8 cellular contexts compared by ENCODE assay signal in genomic region chr6:44224154-44224977, GRCh38. TPM values are rescaled to one million over a fixed set of nuclear protein-coding genes. Genes with fewer than 3 reads are reported as not detected.
DNase-seq lines count a peak whose midpoint lies in the region; ATAC-seq and TF ChIP-seq lines count a peak whose summit lies in the region.

No MANE protein-coding gene starts in this region.

- WGBS in ectodermal cell, 2 experiments = 19 to 23% methylated on average over 6 of the region's 6 CpGs

- H3K4me2 ChIP-seq in GM23338 = peak overlapping the region; percentile 98

- no peaks in the 10 kb centered on the region for H3K27me3 ChIP-seq in GM23338 (ENCODE audit: insufficient read depth)
- no peaks in the 10 kb centered on the region for H3K27me3 ChIP-seq in ectodermal cell (ENCODE audit: control insufficient read depth, insufficient read depth, low read length, poor library complexity, severe bottlenecking)

- peaks cover 32% of the 10 kb centered on the region for H4K20me1 ChIP-seq in GM23338 (replicated peaks; ENCODE audit: insufficient read depth)

- H3K4me3 ChIP-seq in GM23338 = peak overlapping the region; percentile 84
- peak overlapping the region; percentile 54 for H3K4me3 ChIP-seq in ectodermal cell (ENCODE audit: insufficient read depth, low read depth, low read length)

- H2AFZ ChIP-seq in GM23338 = no peak overlapping the region

- H3F3A ChIP-seq in GM23338 (replicated peaks; ENCODE audit: low read depth) = peaks cover 24% of the 10 kb centered on the region

- no peaks in the 10 kb centered on the region for H3K9me3 Mint-ChIP-seq in GM23338
- no peaks in the 10 kb centered on the region for H3K9me3 Mint-ChIP-seq in natural killer cell treated with Interleukin-12 subunit alpha and Interleukin-12 subunit beta and Interleukin-15 and Interleukin-18, amount 100 ng/mL, for 72 hours

- peaks cover 47% of the 10 kb centered on the region for H3K79me2 ChIP-seq in GM23338 (replicated peaks; ENCODE audit: insufficient read depth)

- no peaks in the 10 kb centered on the region for H3K9me3 ChIP-seq in ectodermal cell (ENCODE audit: control insufficient read depth, low read length)

- H3K4me3 Mint-ChIP-seq in GM23338 = peak overlapping the region; percentile 94
- H3K4me3 Mint-ChIP-seq in natural killer cell treated with Interleukin-12 subunit alpha and Interleukin-12 subunit beta and Interleukin-15 and Interleukin-18, amount 100 ng/mL, for 72 hours = peak overlapping the region; percentile 87

- peaks cover 31% of the 10 kb centered on the region for H3K36me3 Mint-ChIP-seq in GM23338 (ENCODE audit: low read depth)
- H3K36me3 Mint-ChIP-seq in natural killer cell treated with Interleukin-12 subunit alpha and Interleukin-12 subunit beta and Interleukin-15 and Interleukin-18, amount 100 ng/mL, for 72 hours = no peaks in the 10 kb centered on the region

- peak; percentile 6 to 55; a peak in 2 of 4 replicates for TF ChIP-seq CTCF in GM23338 (conservative IDR thresholded peaks at IDR 0.05; ENCODE audit: low read depth in 2 of 2)

- peaks cover 71% of the 10 kb centered on the region for H3K4me1 Mint-ChIP-seq in GM23338
- H3K4me1 Mint-ChIP-seq in natural killer cell treated with Interleukin-12 subunit alpha and Interleukin-12 subunit beta and Interleukin-15 and Interleukin-18, amount 100 ng/mL, for 72 hours (ENCODE audit: low read depth in 2 of 2) = peaks cover 19 to 23% of the 10 kb centered on the region in 2 donors

- DNase-seq in D341Med (ENCODE audit: low spot score) (peak; percentile 55), GM23338 (ENCODE audit: low spot score) (no peak), RKO (ENCODE audit: low spot score) (peak; percentile 75), mucosa of gallbladder (ENCODE audit: low spot score) (no peak), SW 1271 (lab: John Stamatoyannopoulos, UW) (no peak)
- DNase-seq in natural killer cell treated with Interleukin-12 subunit alpha and Interleukin-12 subunit beta and Interleukin-15 and Interleukin-18, amount 100 ng/mL, for 72 hours (ENCODE audit: low spot score) = peak; percentile 31

- peak; percentile 10 for ATAC-seq in GM23338
- peak in 1 of 2 donors; percentile 2 for ATAC-seq in natural killer cell treated with Interleukin-12 subunit alpha and Interleukin-12 subunit beta and Interleukin-15 and Interleukin-18, amount 100 ng/mL, for 72 hours
- ATAC-seq in GM19463 (IDR thresholded peaks at IDR 0.05; ENCODE audit: unreplicated experiment) = no peak

- H3K27ac ChIP-seq in GM23338 (ENCODE audit: low read depth) (peak overlapping the region; percentile 78), ectodermal cell (ENCODE audit: insufficient read depth, low read depth, low read length, poor library complexity, severe bottlenecking) (no peak overlapping the region)

- H3K27me3 Mint-ChIP-seq in GM23338 (ENCODE audit: insufficient read depth, low read depth, poor library complexity) = peaks cover 32% of the 10 kb centered on the region
- H3K27me3 Mint-ChIP-seq in natural killer cell treated with Interleukin-12 subunit alpha and Interleukin-12 subunit beta and Interleukin-15 and Interleukin-18, amount 100 ng/mL, for 72 hours = peaks cover 0 to 4% of the 10 kb centered on the region in 2 donors

- H3K9me2 ChIP-seq in GM23338 (ENCODE audit: insufficient read depth) = no peaks in the 10 kb centered on the region

- no peaks in the 10 kb centered on the region for H3K36me3 ChIP-seq in GM23338 (ENCODE audit: insufficient read depth)
- H3K36me3 ChIP-seq in ectodermal cell (ENCODE audit: control insufficient read depth, insufficient read depth, low read length) = no peaks in the 10 kb centered on the region

- peak overlapping the region; percentile 78 for H3K27ac Mint-ChIP-seq in GM23338
- H3K27ac Mint-ChIP-seq in natural killer cell treated with Interleukin-12 subunit alpha and Interleukin-12 subunit beta and Interleukin-15 and Interleukin-18, amount 100 ng/mL, for 72 hours = no peak overlapping the region

- H3K4me1 ChIP-seq in GM23338 (ENCODE audit: insufficient read depth) (peaks cover 47% of the 10 kb centered on the region), ectodermal cell (ENCODE audit: control insufficient read depth, insufficient read depth, low read length) (peaks cover 46% of the 10 kb centered on the region)

TF ChIP-seq in GM23338, 12 proteins besides CTCF, POLR2A, EP300 and RAD21 (continues in another document):
- TF ChIP-seq JUNB (IDR thresholded peaks at IDR 0.05; ENCODE audit: unreplicated experiment) (no peak), NANOG (IDR thresholded peaks at IDR 0.05; ENCODE audit: borderline replicate concordance) (no peak), EZH2phosphoT487 (IDR thresholded peaks at IDR 0.05; ENCODE audit: unreplicated experiment) (no peak)
- TF ChIP-seq, protein P1, sequence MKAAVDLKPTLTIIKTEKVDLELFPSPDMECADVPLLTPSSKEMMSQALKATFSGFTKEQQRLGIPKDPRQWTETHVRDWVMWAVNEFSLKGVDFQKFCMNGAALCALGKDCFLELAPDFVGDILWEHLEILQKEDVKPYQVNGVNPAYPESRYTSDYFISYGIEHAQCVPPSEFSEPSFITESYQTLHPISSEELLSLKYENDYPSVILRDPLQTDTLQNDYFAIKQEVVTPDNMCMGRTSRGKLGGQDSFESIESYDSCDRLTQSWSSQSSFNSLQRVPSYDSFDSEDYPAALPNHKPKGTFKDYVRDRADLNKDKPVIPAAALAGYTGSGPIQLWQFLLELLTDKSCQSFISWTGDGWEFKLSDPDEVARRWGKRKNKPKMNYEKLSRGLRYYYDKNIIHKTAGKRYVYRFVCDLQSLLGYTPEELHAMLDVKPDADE (IDR thresholded peaks at IDR 0.05) = no peak

RNA-seq across cellular contexts. Expression of gene SLC29A1, which starts 1.0 kb away (rescaled TPM):
- total RNA-seq in GM23338 (2014; rRNA removed; shearing (Covaris generic)) = 149 and 169 TPM in 2 replicates
- polyA plus RNA-seq in GM23338 (2016; fragmentation: Nextera tagmentation; extraction: Ambion mirVana) = 67.6 and 73.1 TPM in 2 replicates
- polyA plus RNA-seq in ectodermal cell (2013, experiment 1 of 4) = 76.4 TPM
- polyA plus RNA-seq in ectodermal cell (2013, experiment 2 of 4) = 66.5 TPM
- polyA plus RNA-seq in ectodermal cell (2013, experiment 3 of 4) = 62.2 TPM
- polyA plus RNA-seq in ectodermal cell (2013, experiment 4 of 4) = 69.4 TPM
- 10 to 100 TPM; 25.1 to 95.6 TPM for total RNA-seq in natural killer cell treated with Interleukin-12 subunit alpha and Interleukin-12 subunit beta and Interleukin-15 and Interleukin-18, amount 100 ng/mL, for 72 hours
- 66.1 TPM for total RNA-seq in mucosa of gallbladder

RNA-seq across cellular contexts. Expression of gene MYMX, which starts 7.6 kb away (rescaled TPM):
- total RNA-seq in GM23338 (2014; rRNA removed; shearing (Covaris generic)) = 2.8 TPM in 2 replicates
- polyA plus RNA-seq in GM23338 (2016; fragmentation: Nextera tagmentation; extraction: Ambion mirVana) = 5.2 and 7.1 TPM in 2 replicates
- 0.54 TPM for polyA plus RNA-seq in ectodermal cell (2013, experiment 1 of 4)
- polyA plus RNA-seq in ectodermal cell (2013, experiment 2 of 4) = 1.6 TPM
- polyA plus RNA-seq in ectodermal cell (2013, experiment 3 of 4) = 1.3 TPM
- 1.6 TPM for polyA plus RNA-seq in ectodermal cell (2013, experiment 4 of 4)
- not detected for total RNA-seq in natural killer cell treated with Interleukin-12 subunit alpha and Interleukin-12 subunit beta and Interleukin-15 and Interleukin-18, amount 100 ng/mL, for 72 hours
- 0.26 TPM for total RNA-seq in mucosa of gallbladder

RNA-seq across cellular contexts. Expression of gene HSP90AB1, which starts 22.5 kb away (rescaled TPM):
- total RNA-seq in GM23338 (2014; rRNA removed; shearing (Covaris generic)) = 2,361 and 2,444 TPM in 2 replicates
- polyA plus RNA-seq in GM23338 (2016; fragmentation: Nextera tagmentation; extraction: Ambion mirVana) = 1,345 and 1,425 TPM in 2 replicates
- polyA plus RNA-seq in ectodermal cell (2013, experiment 1 of 4) = 1,696 TPM
- 1,536 TPM for polyA plus RNA-seq in ectodermal cell (2013, experiment 2 of 4)
- polyA plus RNA-seq in ectodermal cell (2013, experiment 3 of 4) = 1,192 TPM
- 1,329 TPM for polyA plus RNA-seq in ectodermal cell (2013, experiment 4 of 4)
- total RNA-seq in natural killer cell treated with Interleukin-12 subunit alpha and Interleukin-12 subunit beta and Interleukin-15 and Interleukin-18, amount 100 ng/mL, for 72 hours = 1,000 to 10,000 TPM; 1,035 to 1,696 TPM
- total RNA-seq in mucosa of gallbladder = 893 TPM

RNA-seq across cellular contexts. Expression of gene SLC35B2, which starts 33.0 kb away (rescaled TPM):
- total RNA-seq in GM23338 (2014; rRNA removed; shearing (Covaris generic)) = 30.5 and 30.9 TPM in 2 replicates
- polyA plus RNA-seq in GM23338 (2016; fragmentation: Nextera tagmentation; extraction: Ambion mirVana) = 14.0 and 14.7 TPM in 2 replicates
- polyA plus RNA-seq in ectodermal cell (2013, experiment 1 of 4) = 46.3 TPM
- polyA plus RNA-seq in ectodermal cell (2013, experiment 2 of 4) = 48.6 TPM
- polyA plus RNA-seq in ectodermal cell (2013, experiment 3 of 4) = 39.6 TPM
- 40.0 TPM for polyA plus RNA-seq in ectodermal cell (2013, experiment 4 of 4)
- 10 to 100 TPM; 34.6 to 39.4 TPM for total RNA-seq in natural killer cell treated with Interleukin-12 subunit alpha and Interleukin-12 subunit beta and Interleukin-15 and Interleukin-18, amount 100 ng/mL, for 72 hours
- total RNA-seq in mucosa of gallbladder = 50.8 TPM

RNA-seq across cellular contexts. Expression of gene NFKBIE, which starts 41.0 kb away (rescaled TPM):
- 19.8 and 25.9 TPM in 2 replicates for total RNA-seq in GM23338 (2014; rRNA removed; shearing (Covaris generic))
- polyA plus RNA-seq in GM23338 (2016; fragmentation: Nextera tagmentation; extraction: Ambion mirVana) = 12.8 and 14.6 TPM in 2 replicates
- 7.9 TPM for polyA plus RNA-seq in ectodermal cell (2013, experiment 1 of 4)
- 7.8 TPM for polyA plus RNA-seq in ectodermal cell (2013, experiment 2 of 4)
- polyA plus RNA-seq in ectodermal cell (2013, experiment 3 of 4) = 6.6 TPM
- 7.8 TPM for polyA plus RNA-seq in ectodermal cell (2013, experiment 4 of 4)
- total RNA-seq in natural killer cell treated with Interleukin-12 subunit alpha and Interleukin-12 subunit beta and Interleukin-15 and Interleukin-18, amount 100 ng/mL, for 72 hours = 10 to 100 TPM; 24.1 to 26.1 TPM
- 10.9 TPM for total RNA-seq in mucosa of gallbladder

Comparison
In these comparisons a context has a peak if more than half of its experiments do, and no peak if none do; other contexts are left out.
1. DNase-seq: peak in D341Med (single experiment), RKO (single experiment) and natural killer cell treated with Interleukin-12 subunit alpha and Interleukin-12 subunit beta and Interleukin-15 and Interleukin-18, amount 100 ng/mL, for 72 hours (single experiment); none in GM23338 (single experiment), mucosa of gallbladder (single experiment) and SW 1271 (0 of 2).